17 cellular contexts compared by ENCODE assay signal in genomic region chr20:654427-654770, GRCh38. TPM values are rescaled to one million over a fixed set of nuclear protein-coding genes. Genes with fewer than 3 reads are reported as not detected.
A peak's percentile ranks its signal among the peaks of the same experiment; 100 is the strongest.
DNase-seq lines count a peak whose midpoint lies in the region; ATAC-seq, FAIRE-seq and TF ChIP-seq lines count a peak whose summit lies in the region.
"Had no signal": no experiment of that assay in that cellular context is flagged by ENCODE, and none has a peak within 500 bp of the region (broad histone marks: within the 10 kb centered on the region; RNA-seq: fewer than 3 reads in every experiment).

No MANE protein-coding gene starts in this region.

- no peak overlapping the region for H3K27ac ChIP-seq in CD4-positive, alpha-beta memory T cell (ENCODE audit: low read depth, low read length)
- H3K27ac ChIP-seq in prostate gland: no peak overlapping the region
- H3K27ac ChIP-seq: suprapubic skin had no signal

- TF ChIP-seq POLR2A in GM12891 (IDR thresholded peaks at IDR 0.05; ENCODE audit: low read depth, low read length) (no peak), prostate gland (IDR thresholded peaks at IDR 0.05) (no peak)

- peak overlapping the region in 6 of 7 donors; percentile 15 to 87 (median 66) for H3K27ac Mint-ChIP-seq in CD4-positive, alpha-beta memory T cell
- H3K27ac Mint-ChIP-seq in WTC11: no peak overlapping the region; the same call in 1 of the 2 replicates
- H3K27ac Mint-ChIP-seq in natural killer cell: peak overlapping the region in 1 of 2 donors; percentile 76

- DNase-seq in NOMO-1 treated with DMSO at 0.1 percent for 48 hours (lab: John Stamatoyannopoulos, UW; ENCODE audit: unreplicated experiment) (peak; percentile 1), NOMO-1 treated with dmso at 0.1 percent for 144 hours (lab: John Stamatoyannopoulos, UW; ENCODE audit: unreplicated experiment) (no peak), WTC11 (ENCODE audit: low spot score) (no peak), natural killer cell (no peak), GM12891 (ENCODE audit: insufficient read length, low spot score) (no peak), prostate gland (ENCODE audit: low spot score) (no peak)
- no peak for DNase-seq in CD4-positive, alpha-beta memory T cell
- DNase-seq: central memory CD4-positive, alpha-beta T cell; DMS 273 treated with DMSO at 0.1 percent for 48 hours; NCI-H1092 treated with DMSO at 0.1 percent for 48 hours; NCI-H2227 treated with DMSO at 0.1 percent for 48 hours; PC-3 had no signal

- no peaks in the 10 kb centered on the region for H3K36me3 ChIP-seq in CD4-positive, alpha-beta memory T cell (ENCODE audit: insufficient read depth, low read length)
- no peaks in the 10 kb centered on the region for H3K36me3 ChIP-seq in prostate gland

- 96% methylated on average over 3 of the region's 3 CpGs for WGBS in prostate gland

- peak overlapping the region; percentile 68 to 90 (median 86) for H3K4me3 Mint-ChIP-seq in CD4-positive, alpha-beta memory T cell
- H3K4me3 Mint-ChIP-seq in WTC11 (peak overlapping the region; percentile 73; the same call in 1 of the 2 replicates), natural killer cell (peak overlapping the region; percentile 84)

- H3K4me1 Mint-ChIP-seq in CD4-positive, alpha-beta memory T cell: peaks cover 22 to 45% (median 33%) of the 10 kb centered on the region in 4 donors
- H3K4me1 Mint-ChIP-seq in WTC11: peaks cover 62% of the 10 kb centered on the region
- H3K4me1 Mint-ChIP-seq in natural killer cell: peaks cover 32 to 43% of the 10 kb centered on the region in 2 donors

- no peak for FAIRE-seq in GM12891 (lab: Jason Lieb, UNC)
- FAIRE-seq: A204.1 had no signal

- H3K4me3 ChIP-seq in CD4-positive, alpha-beta memory T cell (ENCODE audit: low read length in 2 of 2): no peak overlapping the region
- no peak overlapping the region for H3K4me3 ChIP-seq in prostate gland

- peaks cover 0 to 6% of the 10 kb centered on the region in 2 donors for H3K36me3 Mint-ChIP-seq in CD4-positive, alpha-beta memory T cell
- H3K36me3 Mint-ChIP-seq in WTC11: peaks cover 10% of the 10 kb centered on the region
- no peaks in the 10 kb centered on the region for H3K36me3 Mint-ChIP-seq in natural killer cell

- POLR2A ChIA-PET in CD4-positive, alpha-beta memory T cell (lab: Charles Lee; ENCODE audit: partially characterized antibody): no interaction called here
- POLR2A ChIA-PET in WTC11 (lab: Charles Lee): no interaction called here

- H3K27me3 ChIP-seq in CD4-positive, alpha-beta memory T cell (ENCODE audit: insufficient read depth, low read length): no peaks in the 10 kb centered on the region
- H3K27me3 ChIP-seq in prostate gland (replicated peaks; ENCODE audit: insufficient read depth): no peaks in the 10 kb centered on the region

- H3K9me3 Mint-ChIP-seq in CD4-positive, alpha-beta memory T cell: no peaks in the 10 kb centered on the region
- H3K9me3 Mint-ChIP-seq in WTC11 (no peaks in the 10 kb centered on the region), natural killer cell (no peaks in the 10 kb centered on the region)
- H3K9me3 Mint-ChIP-seq: activated naive CD4-positive, alpha-beta T cell treated with anti-CD3 and anti-CD28 coated beads, Interleukin-2, amount 50 U/mL, for 72 hours had no signal

- no peaks in the 10 kb centered on the region for H3K9me3 ChIP-seq in CD4-positive, alpha-beta memory T cell (ENCODE audit: control insufficient read depth in 1 of 2, low read length in 2 of 2)
- H3K9me3 ChIP-seq in prostate gland: no peaks in the 10 kb centered on the region
- H3K9me3 ChIP-seq: suprapubic skin had no signal

- ATAC-seq in WTC11: no peak
- no peak for ATAC-seq in natural killer cell
- no peak for ATAC-seq in GM21786 (IDR thresholded peaks at IDR 0.05; ENCODE audit: unreplicated experiment)
- ATAC-seq: PC-3 had no signal

- TF ChIP-seq CTCF in WTC11 (IDR thresholded peaks at IDR 0.05): no peak
- TF ChIP-seq CTCF in natural killer cell (IDR thresholded peaks at IDR 0.05): no peak
- TF ChIP-seq CTCF in prostate gland (IDR thresholded peaks at IDR 0.05): no peak

- H3K4me1 ChIP-seq in CD4-positive, alpha-beta memory T cell (ENCODE audit: insufficient read depth, low read length): peaks cover 28% of the 10 kb centered on the region
- H3K4me1 ChIP-seq in prostate gland (replicated peaks): peaks cover 5% of the 10 kb centered on the region

- intact Hi-C loops in CD4-positive, alpha-beta memory T cell (cut with micrococcal nuclease): no loop called here
- intact Hi-C loops in natural killer cell (cut with micrococcal nuclease) (loop anchor here (5.0 kb wide), 1 partner anchor 178 kb away; the partner anchor contains the start of gene FAM110A), prostate gland (cut with DNase I) (loop anchor here (5.0 to 10.0 kb wide), 3 partner anchors 73 to 190 kb away; partner anchors contain the start of gene CSNK2A1)

- CTCF ChIA-PET in CD4-positive, alpha-beta memory T cell (lab: Charles Lee; ENCODE audit: partially characterized antibody): interaction anchor here (1.0 to 2.8 kb wide), 4 partner anchors 9 to 13 kb away, joined by 3 to 20 read pairs (median 3); no protein-coding TSS in a partner anchor
- CTCF ChIA-PET in WTC11 (lab: Charles Lee): interaction anchor here (1.6 to 2.0 kb wide), 2 partner anchors 9 to 13 kb away, joined by 7 to 8 read pairs; no protein-coding TSS in a partner anchor

- H3K27me3 Mint-ChIP-seq in CD4-positive, alpha-beta memory T cell: peaks cover 4 to 13% of the 10 kb centered on the region in 2 donors
- peaks cover 6% of the 10 kb centered on the region for H3K27me3 Mint-ChIP-seq in WTC11 (ENCODE audit: low read depth)
- H3K27me3 Mint-ChIP-seq in natural killer cell (ENCODE audit: low read depth in 2 of 2): peaks cover 20 to 21% of the 10 kb centered on the region in 2 donors

TF ChIP-seq in WTC11, 78 proteins besides CTCF, POLR2A, EP300 and RAD21:
- TF ChIP-seq NR1H2 (CRISPR knock-in tag; IDR thresholded peaks at IDR 0.05) (no peak), ZNF219 (CRISPR knock-in tag; IDR thresholded peaks at IDR 0.05; ENCODE audit: borderline replicate concordance) (no peak), SMAD4 (CRISPR knock-in tag; IDR thresholded peaks at IDR 0.05) (no peak), NR3C1 (CRISPR knock-in tag; conservative IDR thresholded peaks at IDR 0.05; ENCODE audit: low read depth) (no peak)

TF ChIP-seq in GM12891, 5 proteins besides CTCF, POLR2A, EP300 and RAD21:
- TF ChIP-seq POU2F2 (IDR thresholded peaks at IDR 0.05; ENCODE audit: low read depth, low read length) (no peak), PAX5 (IDR thresholded peaks at IDR 0.05; ENCODE audit: insufficient read depth, low read length, severe bottlenecking) (no peak), SPI1 (IDR thresholded peaks at IDR 0.05; ENCODE audit: low read depth, low read length) (no peak), TAF1 (IDR thresholded peaks at IDR 0.05; ENCODE audit: low read depth, low read length) (no peak), POLR2AphosphoS5 (IDR thresholded peaks at IDR 0.05; ENCODE audit: low read depth, low read length) (no peak)

RNA-seq across cellular contexts. Expression of gene SRXN1, which starts 1.4 kb away (rescaled TPM):
- 1 to 10 TPM; 6.9 to 7.4 TPM for total RNA-seq in CD4-positive, alpha-beta memory T cell
- polyA plus RNA-seq in CD4-positive, alpha-beta memory T cell: 10 to 100 TPM; 10.4 to 17.2 TPM
- total RNA-seq in WTC11 (2021): 23.0 to 25.7 TPM (median 24.5 TPM) in 3 replicates
- total RNA-seq in natural killer cell: 10 to 100 TPM in 2 of 3 donors, 1 to 10 TPM in 1; 9.1 to 16.7 (median 11.6) TPM
- 3.7 TPM for polyA plus RNA-seq in GM12891 (2012; ENCODE audit: low read depth, missing spikeins)
- total RNA-seq in prostate gland: 10 to 100 TPM; 33.6 to 41.4 TPM

RNA-seq across cellular contexts. Expression of gene SCRT2, which starts 21.2 kb away (rescaled TPM):
- not detected for total RNA-seq in CD4-positive, alpha-beta memory T cell
- not detected for polyA plus RNA-seq in CD4-positive, alpha-beta memory T cell
- total RNA-seq in WTC11 (2021) (0.14 to 0.20 TPM (median 0.16 TPM) in 3 replicates), natural killer cell (not detected), prostate gland (under 1 TPM in 1 of 2 donors, not detected in 1; 0.17 TPM)
- polyA plus RNA-seq in GM12891 (2012; ENCODE audit: low read depth, missing spikeins): not detected
- total RNA-seq: activated naive CD4-positive, alpha-beta T cell treated with anti-CD3 and anti-CD28 coated beads, Interleukin-2, amount 50 U/mL, for 72 hours; HT1080; PC-3; suprapubic skin had no signal

RNA-seq across cellular contexts. Expression of gene TCF15, which starts 44.3 kb away (rescaled TPM):
- total RNA-seq in CD4-positive, alpha-beta memory T cell: not detected
- polyA plus RNA-seq in CD4-positive, alpha-beta memory T cell: not detected
- total RNA-seq in WTC11 (2021) (3.8 to 5.8 TPM (median 4.6 TPM) in 3 replicates), natural killer cell (under 1 TPM in 1 of 3 donors, not detected in 2; 0.32 TPM), prostate gland (under 1 TPM; 0.55 to 0.68 TPM)
- polyA plus RNA-seq in GM12891 (2012; ENCODE audit: low read depth, missing spikeins): not detected
- total RNA-seq: HT1080 had no signal
